1 cellular context compared by ENCODE assay signal in the genomic region with DNA sequence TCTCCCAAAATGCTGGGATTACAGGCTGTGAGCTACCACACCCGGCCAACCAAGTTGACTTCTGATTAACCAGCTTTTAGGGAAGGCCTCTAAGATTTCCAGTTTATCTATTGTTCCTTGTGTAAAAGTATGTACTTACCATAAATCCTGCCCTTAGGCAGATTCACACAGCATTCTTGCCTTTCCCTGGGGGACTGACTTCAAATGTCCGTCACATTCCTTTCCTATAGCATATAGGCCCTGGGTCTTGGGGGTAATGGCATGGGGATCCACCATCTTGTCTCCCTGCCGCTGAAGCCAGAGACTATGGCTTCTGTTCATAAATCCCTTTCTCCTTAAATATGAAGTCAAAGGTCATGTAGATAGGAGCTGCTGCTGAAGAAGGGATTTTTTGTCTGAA.
TF ChIP-seq lines count a peak whose summit lies in the region.

No MANE protein-coding gene starts in this region.

TF ChIP-seq in K562, 482 proteins besides CTCF, POLR2A, EP300 and RAD21:
- TF ChIP-seq HOXB6 (CRISPR knock-in tag; IDR thresholded peaks at IDR 0.05; ENCODE audit: borderline replicate concordance) (no peak), POLR2AphosphoS5 (IDR thresholded peaks at IDR 0.05; ENCODE audit: control insufficient read depth, insufficient read depth, low read depth, low read length) (no peak), SP1 (CRISPR knock-in tag; IDR thresholded peaks at IDR 0.05) (no peak), MAFG (tag; conservative IDR thresholded peaks at IDR 0.05) (no peak), ETS2 (tag; IDR thresholded peaks at IDR 0.05; ENCODE audit: borderline replicate concordance, poor library complexity, severe bottlenecking) (no peak), ZC3H11A (IDR thresholded peaks at IDR 0.05; ENCODE audit: low read depth, low read length) (no peak), POLR2AphosphoS2 (IDR thresholded peaks at IDR 0.05; ENCODE audit: low read length) (no peak), RB1 (IDR thresholded peaks at IDR 0.05; ENCODE audit: low read depth) (no peak), NFXL1 (CRISPR knock-in tag; IDR thresholded peaks at IDR 0.05) (no peak), PML (IDR thresholded peaks at IDR 0.05; ENCODE audit: low read length) (no peak), NFYB (IDR thresholded peaks at IDR 0.05; ENCODE audit: extremely low read depth, insufficient read length) (no peak), RBM22 (IDR thresholded peaks at IDR 0.05; ENCODE audit: low read depth, low read length, poor library complexity, severe bottlenecking) (no peak), BHLHE40 (IDR thresholded peaks at IDR 0.05; ENCODE audit: low read length) (no peak), HDAC3 (IDR thresholded peaks at IDR 0.05; ENCODE audit: borderline replicate concordance, partially characterized antibody) (no peak), ZNF561 (CRISPR knock-in tag; conservative IDR thresholded peaks at IDR 0.05) (no peak)
- TF ChIP-seq, protein P1, sequence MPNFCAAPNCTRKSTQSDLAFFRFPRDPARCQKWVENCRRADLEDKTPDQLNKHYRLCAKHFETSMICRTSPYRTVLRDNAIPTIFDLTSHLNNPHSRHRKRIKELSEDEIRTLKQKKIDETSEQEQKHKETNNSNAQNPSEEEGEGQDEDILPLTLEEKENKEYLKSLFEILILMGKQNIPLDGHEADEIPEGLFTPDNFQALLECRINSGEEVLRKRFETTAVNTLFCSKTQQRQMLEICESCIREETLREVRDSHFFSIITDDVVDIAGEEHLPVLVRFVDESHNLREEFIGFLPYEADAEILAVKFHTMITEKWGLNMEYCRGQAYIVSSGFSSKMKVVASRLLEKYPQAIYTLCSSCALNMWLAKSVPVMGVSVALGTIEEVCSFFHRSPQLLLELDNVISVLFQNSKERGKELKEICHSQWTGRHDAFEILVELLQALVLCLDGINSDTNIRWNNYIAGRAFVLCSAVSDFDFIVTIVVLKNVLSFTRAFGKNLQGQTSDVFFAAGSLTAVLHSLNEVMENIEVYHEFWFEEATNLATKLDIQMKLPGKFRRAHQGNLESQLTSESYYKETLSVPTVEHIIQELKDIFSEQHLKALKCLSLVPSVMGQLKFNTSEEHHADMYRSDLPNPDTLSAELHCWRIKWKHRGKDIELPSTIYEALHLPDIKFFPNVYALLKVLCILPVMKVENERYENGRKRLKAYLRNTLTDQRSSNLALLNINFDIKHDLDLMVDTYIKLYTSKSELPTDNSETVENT (CRISPR knock-in tag; IDR thresholded peaks at IDR 0.05), result no peak
- TF ChIP-seq, protein P2, sequence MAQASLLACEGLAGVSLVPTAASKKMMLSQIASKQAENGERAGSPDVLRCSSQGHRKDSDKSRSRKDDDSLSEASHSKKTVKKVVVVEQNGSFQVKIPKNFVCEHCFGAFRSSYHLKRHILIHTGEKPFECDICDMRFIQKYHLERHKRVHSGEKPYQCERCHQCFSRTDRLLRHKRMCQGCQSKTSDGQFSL (CRISPR knock-in tag; IDR thresholded peaks at IDR 0.05), result no peak
- TF ChIP-seq, protein P2 (tag; IDR thresholded peaks at IDR 0.05), result no peak
- TF ChIP-seq, protein P3, sequence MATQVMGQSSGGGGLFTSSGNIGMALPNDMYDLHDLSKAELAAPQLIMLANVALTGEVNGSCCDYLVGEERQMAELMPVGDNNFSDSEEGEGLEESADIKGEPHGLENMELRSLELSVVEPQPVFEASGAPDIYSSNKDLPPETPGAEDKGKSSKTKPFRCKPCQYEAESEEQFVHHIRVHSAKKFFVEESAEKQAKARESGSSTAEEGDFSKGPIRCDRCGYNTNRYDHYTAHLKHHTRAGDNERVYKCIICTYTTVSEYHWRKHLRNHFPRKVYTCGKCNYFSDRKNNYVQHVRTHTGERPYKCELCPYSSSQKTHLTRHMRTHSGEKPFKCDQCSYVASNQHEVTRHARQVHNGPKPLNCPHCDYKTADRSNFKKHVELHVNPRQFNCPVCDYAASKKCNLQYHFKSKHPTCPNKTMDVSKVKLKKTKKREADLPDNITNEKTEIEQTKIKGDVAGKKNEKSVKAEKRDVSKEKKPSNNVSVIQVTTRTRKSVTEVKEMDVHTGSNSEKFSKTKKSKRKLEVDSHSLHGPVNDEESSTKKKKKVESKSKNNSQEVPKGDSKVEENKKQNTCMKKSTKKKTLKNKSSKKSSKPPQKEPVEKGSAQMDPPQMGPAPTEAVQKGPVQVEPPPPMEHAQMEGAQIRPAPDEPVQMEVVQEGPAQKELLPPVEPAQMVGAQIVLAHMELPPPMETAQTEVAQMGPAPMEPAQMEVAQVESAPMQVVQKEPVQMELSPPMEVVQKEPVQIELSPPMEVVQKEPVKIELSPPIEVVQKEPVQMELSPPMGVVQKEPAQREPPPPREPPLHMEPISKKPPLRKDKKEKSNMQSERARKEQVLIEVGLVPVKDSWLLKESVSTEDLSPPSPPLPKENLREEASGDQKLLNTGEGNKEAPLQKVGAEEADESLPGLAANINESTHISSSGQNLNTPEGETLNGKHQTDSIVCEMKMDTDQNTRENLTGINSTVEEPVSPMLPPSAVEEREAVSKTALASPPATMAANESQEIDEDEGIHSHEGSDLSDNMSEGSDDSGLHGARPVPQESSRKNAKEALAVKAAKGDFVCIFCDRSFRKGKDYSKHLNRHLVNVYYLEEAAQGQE (CRISPR knock-in tag; IDR thresholded peaks at IDR 0.05; ENCODE audit: low read depth), result no peak
- TF ChIP-seq, protein P4, sequence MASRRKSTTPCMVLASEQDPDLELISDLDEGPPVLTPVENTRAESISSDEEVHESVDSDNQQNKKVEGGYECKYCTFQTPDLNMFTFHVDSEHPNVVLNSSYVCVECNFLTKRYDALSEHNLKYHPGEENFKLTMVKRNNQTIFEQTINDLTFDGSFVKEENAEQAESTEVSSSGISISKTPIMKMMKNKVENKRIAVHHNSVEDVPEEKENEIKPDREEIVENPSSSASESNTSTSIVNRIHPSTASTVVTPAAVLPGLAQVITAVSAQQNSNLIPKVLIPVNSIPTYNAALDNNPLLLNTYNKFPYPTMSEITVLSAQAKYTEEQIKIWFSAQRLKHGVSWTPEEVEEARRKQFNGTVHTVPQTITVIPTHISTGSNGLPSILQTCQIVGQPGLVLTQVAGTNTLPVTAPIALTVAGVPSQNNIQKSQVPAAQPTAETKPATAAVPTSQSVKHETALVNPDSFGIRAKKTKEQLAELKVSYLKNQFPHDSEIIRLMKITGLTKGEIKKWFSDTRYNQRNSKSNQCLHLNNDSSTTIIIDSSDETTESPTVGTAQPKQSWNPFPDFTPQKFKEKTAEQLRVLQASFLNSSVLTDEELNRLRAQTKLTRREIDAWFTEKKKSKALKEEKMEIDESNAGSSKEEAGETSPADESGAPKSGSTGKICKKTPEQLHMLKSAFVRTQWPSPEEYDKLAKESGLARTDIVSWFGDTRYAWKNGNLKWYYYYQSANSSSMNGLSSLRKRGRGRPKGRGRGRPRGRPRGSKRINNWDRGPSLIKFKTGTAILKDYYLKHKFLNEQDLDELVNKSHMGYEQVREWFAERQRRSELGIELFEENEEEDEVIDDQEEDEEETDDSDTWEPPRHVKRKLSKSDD (conservative IDR thresholded peaks at IDR 0.05; ENCODE audit: low read length), result no peak
- TF ChIP-seq, protein P5, sequence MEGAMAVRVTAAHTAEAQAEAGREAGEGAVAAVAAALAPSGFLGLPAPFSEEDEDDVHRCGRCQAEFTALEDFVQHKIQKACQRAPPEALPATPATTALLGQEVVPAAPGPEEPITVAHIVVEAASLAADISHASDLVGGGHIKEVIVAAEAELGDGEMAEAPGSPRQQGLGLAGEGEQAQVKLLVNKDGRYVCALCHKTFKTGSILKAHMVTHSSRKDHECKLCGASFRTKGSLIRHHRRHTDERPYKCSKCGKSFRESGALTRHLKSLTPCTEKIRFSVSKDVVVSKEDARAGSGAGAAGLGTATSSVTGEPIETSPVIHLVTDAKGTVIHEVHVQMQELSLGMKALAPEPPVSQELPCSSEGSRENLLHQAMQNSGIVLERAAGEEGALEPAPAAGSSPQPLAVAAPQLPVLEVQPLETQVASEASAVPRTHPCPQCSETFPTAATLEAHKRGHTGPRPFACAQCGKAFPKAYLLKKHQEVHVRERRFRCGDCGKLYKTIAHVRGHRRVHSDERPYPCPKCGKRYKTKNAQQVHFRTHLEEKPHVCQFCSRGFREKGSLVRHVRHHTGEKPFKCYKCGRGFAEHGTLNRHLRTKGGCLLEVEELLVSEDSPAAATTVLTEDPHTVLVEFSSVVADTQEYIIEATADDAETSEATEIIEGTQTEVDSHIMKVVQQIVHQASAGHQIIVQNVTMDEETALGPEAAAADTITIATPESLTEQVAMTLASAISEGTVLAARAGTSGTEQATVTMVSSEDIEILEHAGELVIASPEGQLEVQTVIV (CRISPR knock-in tag; IDR thresholded peaks at IDR 0.05; ENCODE audit: borderline replicate concordance), result no peak
TF ChIP-seq in K562: peak in this region for 0.
